8 cellular contexts compared by ENCODE assay signal in the genomic region with DNA sequence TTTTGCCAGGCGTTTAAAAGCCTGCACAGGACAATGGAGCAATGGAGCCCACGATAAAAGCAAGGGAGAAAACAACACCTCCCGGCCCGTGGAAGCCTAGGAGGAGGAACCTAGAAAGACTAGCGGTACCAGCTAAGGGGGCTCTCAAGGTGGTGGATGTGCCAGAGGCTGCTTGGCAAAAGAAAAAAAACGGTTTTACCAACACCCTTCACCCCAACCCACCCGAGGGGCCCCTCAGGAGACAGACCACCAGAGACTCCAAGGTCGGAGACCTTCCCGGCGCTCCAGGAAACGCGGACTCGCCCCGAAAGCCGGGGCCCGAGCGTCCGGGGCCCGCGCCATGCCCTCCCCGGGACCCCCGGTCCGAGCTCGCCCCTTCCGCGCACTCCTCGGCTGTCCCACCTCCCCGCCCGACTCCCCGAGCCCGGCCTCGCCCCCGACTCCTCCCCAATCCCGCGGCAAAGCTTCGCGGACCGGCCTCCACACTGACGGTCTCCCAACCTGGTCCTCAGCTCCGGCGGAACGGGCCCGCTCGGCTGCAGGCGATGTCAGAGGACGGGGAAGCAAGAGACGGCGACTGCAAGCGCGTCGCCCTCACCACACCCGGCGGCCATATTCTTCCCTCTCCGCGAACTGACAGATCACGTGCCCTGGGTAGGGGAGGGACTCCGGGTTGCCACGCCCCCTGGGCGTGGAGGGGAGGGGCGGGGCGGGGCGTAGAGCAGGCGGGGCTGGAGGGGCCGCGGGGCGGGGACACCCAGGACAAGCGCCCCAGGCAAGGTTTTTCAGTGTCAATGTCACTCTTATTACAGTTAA. TPM values are rescaled to one million over a fixed set of nuclear protein-coding genes. Genes with fewer than 3 reads are reported as not detected.
DNase-seq lines count a peak whose midpoint lies in the region; ATAC-seq and TF ChIP-seq lines count a peak whose summit lies in the region.

KIDINS220 (minus strand) TSS at position 635 of the 816 bp plus-strand sequence. CDS start 10,520 bp downstream, outside the sequence.

- ATAC-seq in GM18502 (IDR thresholded peaks at IDR 0.05; ENCODE audit: poor library complexity, unreplicated experiment) (peak; percentile 90), HG02884 (IDR thresholded peaks at IDR 0.05; ENCODE audit: unreplicated experiment) (peak; percentile 91)

- H3K36me3 ChIP-seq in hepatocyte (replicated peaks; ENCODE audit: insufficient read depth, low read depth), result no peaks in the 10 kb centered on the region

- in situ Hi-C loops in astrocyte of the cerebellum (cut with HindIII; ENCODE audit: low sequenced_read_pairs), result no loop called here

- peak within 1 kb of the TSS; percentile 92 for H2AFZ ChIP-seq in hepatocyte

- peak within 1 kb of the TSS; percentile 88 for H3K4me2 ChIP-seq in hepatocyte

- peaks cover 36% of the 10 kb centered on the region for H4K20me1 ChIP-seq in hepatocyte (ENCODE audit: insufficient read depth, poor library complexity, severe bottlenecking)

- 2% methylated on average over 32 of the region's 67 CpGs for WGBS in hepatocyte (ENCODE audit: low lambda C conversion rate, missing lambda C conversion rate)

- H3K27me3 ChIP-seq in hepatocyte, result no peaks in the 10 kb centered on the region

- TF ChIP-seq CTCF in astrocyte of the cerebellum (IDR thresholded peaks at IDR 0.05; ENCODE audit: low read depth, low read length, missing control alignments) (no peak), hepatocyte (IDR thresholded peaks at IDR 0.05; ENCODE audit: poor library complexity) (no peak)

- no peaks in the 10 kb centered on the region for H3K9me3 ChIP-seq in hepatocyte (ENCODE audit: low read depth)

- no peaks in the 10 kb centered on the region for H3K9me2 ChIP-seq in hepatocyte (replicated peaks; ENCODE audit: insufficient read depth)

- H3K4me1 ChIP-seq in hepatocyte (ENCODE audit: insufficient read depth), result peaks cover 11% of the 10 kb centered on the region

- H3K27ac ChIP-seq in hepatocyte, result peak within 1 kb of the TSS; percentile 78

- DNase-seq in NCI-H1694 (lab: John Stamatoyannopoulos, UW) (peak; percentile 85), T-helper 9 cell (peak; percentile 85), astrocyte of the cerebellum (ENCODE audit: low read depth) (peak; percentile 44), hepatocyte (ENCODE audit: low spot score) (peak; percentile 95), retina (peak; percentile 82), cortex of kidney (lab: John Stamatoyannopoulos, UW) (no peak)

- peaks cover 55% of the 10 kb centered on the region for H3K79me2 ChIP-seq in hepatocyte

- H3K4me3 ChIP-seq in astrocyte of the cerebellum (ENCODE audit: low read depth, low read length) (peak within 1 kb of the TSS; percentile 92), hepatocyte (peak within 1 kb of the TSS; percentile 92)

RNA-seq across cellular contexts. Expression of gene KIDINS220, which starts in this region (rescaled TPM):
- total RNA-seq in hepatocyte, result 74.5 and 77.5 TPM in 2 replicates
- 23.5 and 24.2 TPM in 2 replicates for polyA plus RNA-seq in hepatocyte
